ENCODE assay signal across 14 cellular contexts in genomic region chr2:237298323-237299118, GRCh38.
A peak's percentile ranks its signal among the peaks of the same experiment; 100 is the strongest.
DNase-seq lines count a peak whose midpoint lies in the region; ATAC-seq, FAIRE-seq and TF ChIP-seq lines count a peak whose summit lies in the region.
"Had no signal": no experiment of that assay in that cellular context is flagged by ENCODE, and none has a peak within 500 bp of the region (broad histone marks: within the 10 kb centered on the region; RNA-seq: fewer than 3 reads in every experiment).

No MANE protein-coding gene starts in this region.

- no peak overlapping the region for H3K4me2 ChIP-seq in HepG2 (ENCODE audit: low read depth, low read length)

- intact Hi-C loops in right cardiac atrium (cut with DNase I): loop anchor here in 2 of 4 donors (10.0 kb wide), 1 partner anchor 64 kb away; no protein-coding TSS in a partner anchor
- intact Hi-C loops in HepG2 (cut with micrococcal nuclease; ENCODE audit: unreplicated experiment): no loop called here
- intact Hi-C loops in uterus (cut with DNase I; ENCODE audit: low total_unique reads): no loop called here

- TF ChIP-seq POLR2A in HepG2 (IDR thresholded peaks at IDR 0.05; ENCODE audit: insufficient read depth in 1 of 2, low read depth in 2 of 2, low read length in 2 of 2) (no peak), uterus (IDR thresholded peaks at IDR 0.05) (peak in 1 of 2 donors; percentile 8)

- CTCF ChIA-PET in HepG2 (lab: Yijun Ruan, JAX; ENCODE audit: low intra/inter-chr PET ratio, low total read pairs): no interaction called here

- 86% methylated on average over 10 of the region's 10 CpGs for WGBS in right cardiac atrium
- 40% methylated on average over 10 of the region's 10 CpGs for WGBS in HepG2 (ENCODE audit: low lambda C conversion rate)

- TF ChIP-seq CTCF in cardiac muscle cell (IDR thresholded peaks at IDR 0.05; ENCODE audit: low read depth, low read length): no peak
- no peak for TF ChIP-seq CTCF in HepG2 (CRISPR knock-in tag; IDR thresholded peaks at IDR 0.05)
- TF ChIP-seq CTCF in uterus (IDR thresholded peaks at IDR 0.05): no peak

- no peak for FAIRE-seq in HepG2 (lab: Jason Lieb, UNC)
- FAIRE-seq: GM12878 had no signal

- ATAC-seq in right cardiac atrium: no peak
- ATAC-seq in SK-N-SH treated with all-trans-retinoic acid at 6 μM for 48 hours: peak; percentile 7; the same call in 1 of the 3 replicates
- no peak for ATAC-seq in HepG2
- ATAC-seq in HG03378 (IDR thresholded peaks at IDR 0.05; ENCODE audit: unreplicated experiment): no peak
- ATAC-seq: GM12878; naive thymus-derived CD4-positive, alpha-beta T cell had no signal

- H3K4me1 ChIP-seq in cardiac muscle cell (ENCODE audit: low read depth): peaks cover 37% of the 10 kb centered on the region
- H3K4me1 ChIP-seq in right cardiac atrium (ENCODE audit: control insufficient read depth, insufficient read depth, low read length): peaks cover 2% of the 10 kb centered on the region
- H3K4me1 ChIP-seq in HepG2 (ENCODE audit: insufficient read depth, low read length): peaks cover 6% of the 10 kb centered on the region; the same call in 1 of the 2 replicates
- H3K4me1 ChIP-seq in uterus: peaks cover 13 to 16% of the 10 kb centered on the region in 2 donors

- H3K27me3 ChIP-seq in cardiac muscle cell (no peaks in the 10 kb centered on the region), right cardiac atrium (ENCODE audit: control insufficient read depth, insufficient read depth) (no peaks in the 10 kb centered on the region), HepG2 (ENCODE audit: control insufficient read depth in 1 of 2, insufficient read depth in 2 of 2, low read length in 2 of 2) (no peaks in the 10 kb centered on the region), uterus (no peaks in the 10 kb centered on the region)

- BruUV-seq in HepG2 (replicated peaks; lab: Mats Ljungman, UMichigan): no TSS peak

- TF ChIP-seq RAD21 in HepG2 (CRISPR knock-in tag; IDR thresholded peaks at IDR 0.05): no peak

- H3K9ac ChIP-seq in HepG2 (ENCODE audit: insufficient read depth, low read depth, low read length): no peak overlapping the region

- DNase-seq in cardiac muscle cell (ENCODE audit: low read depth in 1 of 2, low spot score in 1 of 2) (peak; percentile 68 to 77), right cardiac atrium (no peak), HepG2 (ENCODE audit: low spot score) (peak; percentile 51), uterus (peak; percentile 58 to 85), anterior cingulate cortex (lab: John Stamatoyannopoulos, UW) (no peak)
- no peak for DNase-seq in activated CD4-positive, alpha-beta T cell treated with anti-CD3 and anti-CD28 coated beads, Interleukin-2, amount 50 U/mL, for 1 hour
- DNase-seq: activated CD4-positive, alpha-beta T cell treated with anti-CD3 and anti-CD28 coated beads, Interleukin-2, amount 50 U/mL, for 48 hours; amygdala; foreskin melanocyte; naive thymus-derived CD4-positive, alpha-beta T cell; NCI-H146 had no signal

- in situ Hi-C loops in HepG2 (cut with HindIII; ENCODE audit: extremely low pct_ligation_motif_present, low pct_unique_long_range_greater_than_20kb): no loop called here

- H3K4me3 ChIP-seq in cardiac muscle cell: no peak overlapping the region
- H3K4me3 ChIP-seq in right cardiac atrium (ENCODE audit: low read length): no peak overlapping the region
- H3K4me3 ChIP-seq in HepG2 (replicated peaks in 1 of 3; ENCODE audit: insufficient read depth in 1 of 3, low read depth in 2 of 3, low read length in 3 of 3): no peak overlapping the region
- no peak overlapping the region for H3K4me3 ChIP-seq in uterus
- H3K4me3 ChIP-seq: GM12878 had no signal

- no peak overlapping the region for H2AFZ ChIP-seq in HepG2 (ENCODE audit: low read length)

- H3K9me3 ChIP-seq in cardiac muscle cell (ENCODE audit: low read depth): no peaks in the 10 kb centered on the region
- no peaks in the 10 kb centered on the region for H3K9me3 ChIP-seq in right cardiac atrium (ENCODE audit: control insufficient read depth, low read length)
- peaks cover 19% of the 10 kb centered on the region; the same call in 1 of the 2 replicates for H3K9me3 ChIP-seq in HepG2 (ENCODE audit: low read length)
- H3K9me3 ChIP-seq in uterus: no peaks in the 10 kb centered on the region

- H3K36me3 ChIP-seq in cardiac muscle cell (no peaks in the 10 kb centered on the region), HepG2 (replicated peaks in 1 of 2; ENCODE audit: control insufficient read depth in 1 of 2, insufficient read depth in 2 of 2, low read length in 2 of 2) (no peaks in the 10 kb centered on the region), uterus (no peaks in the 10 kb centered on the region)

- H3K79me2 ChIP-seq in HepG2 (ENCODE audit: insufficient read depth, low read length): no peaks in the 10 kb centered on the region

- H3K27ac ChIP-seq in cardiac muscle cell (peak overlapping the region; percentile 87), right cardiac atrium (ENCODE audit: low read length) (no peak overlapping the region), HepG2 (ENCODE audit: extremely low read length, insufficient read depth, low read length) (no peak overlapping the region), uterus (peak overlapping the region; percentile 84)

- TF ChIP-seq EP300 in HepG2 (IDR thresholded peaks at IDR 0.05; ENCODE audit: low read depth in 2 of 2, low read length in 2 of 2) (no peak), HepG2 (CRISPR knock-in tag; IDR thresholded peaks at IDR 0.05; ENCODE audit: borderline replicate concordance) (no peak)

- H4K20me1 ChIP-seq in HepG2 (ENCODE audit: insufficient read depth, low read length): no peaks in the 10 kb centered on the region

- POLR2A ChIA-PET in HepG2 (lab: Yijun Ruan, JAX): no interaction called here

TF ChIP-seq in SK-N-SH treated with all-trans-retinoic acid at 6 μM for 48 hours, 23 proteins besides CTCF, POLR2A, EP300 and RAD21:
- TF ChIP-seq TCF4 (CRISPR knock-in tag; IDR thresholded peaks at IDR 0.05; ENCODE audit: borderline replicate concordance) (peak; percentile 53; the same call in 1 of the 2 replicates), ISL1 (CRISPR knock-in tag; IDR thresholded peaks at IDR 0.05) (no peak)
TF ChIP-seq in SK-N-SH treated with all-trans-retinoic acid at 6 μM for 48 hours: peak in this region for 1.

TF ChIP-seq in HepG2, 621 proteins besides CTCF, POLR2A, EP300 and RAD21:
- TF ChIP-seq FOSL2 (CRISPR knock-in tag; IDR thresholded peaks at IDR 0.05): peak; percentile 69
- TF ChIP-seq SATB2 (CRISPR knock-in tag; IDR thresholded peaks at IDR 0.05): no peak
- TF ChIP-seq ATAD3A (CRISPR knock-in tag; IDR thresholded peaks at IDR 0.05): no peak
- no peak for TF ChIP-seq MTF1 (CRISPR knock-in tag; IDR thresholded peaks at IDR 0.05)
- TF ChIP-seq ZBTB1 (CRISPR knock-in tag; IDR thresholded peaks at IDR 0.05; ENCODE audit: borderline replicate concordance): 0 out of 2 replicates have a peak, but pooled peaks have one; percentile 27
- TF ChIP-seq ZNF781 (CRISPR knock-in tag; IDR thresholded peaks at IDR 0.05; ENCODE audit: borderline replicate concordance, not compliant biosample characterization): no peak

Comparison
In these comparisons a context has a peak if more than half of its experiments do, and no peak if none do; other contexts are left out.
1. DNase-seq: peak in cardiac muscle cell (2 of 2), HepG2 (single experiment) and uterus (2 of 2); none in right cardiac atrium (0 of 3), anterior cingulate cortex (0 of 58) and activated CD4-positive, alpha-beta T cell treated with anti-CD3 and anti-CD28 coated beads, Interleukin-2, amount 50 U/mL, for 1 hour (single experiment).
2. H3K27ac ChIP-seq: peak in cardiac muscle cell (single experiment) and uterus (2 of 2); none in right cardiac atrium (single experiment) and HepG2 (single experiment).